In genomic region chr6:40972814-40973213, GRCh38 we compare ENCODE assay signal across 35 cellular contexts.
"Had no signal": no experiment of that assay in that cellular context is flagged by ENCODE, and none has a peak within 500 bp of the region (broad histone marks: within the 10 kb centered on the region; RNA-seq: fewer than 3 reads in every experiment).

No MANE protein-coding gene starts in this region.

- H3K9me3 Mint-ChIP-seq: activated CD4-positive, alpha-beta T cell treated with anti-CD3 and anti-CD28 coated beads, Interleukin-2, amount 10 ng/mL, durations not matched to agents 24 days and 14 days; activated naive CD4-positive, alpha-beta T cell treated with anti-CD3 and anti-CD28 coated beads, Interleukin-2, amount 50 U/mL, for 24 hours; activated T-helper 1 cell treated with anti-CD3 and anti-CD28 coated beads, Interleukin-12 subunit alpha, Interleukin-12 subunit beta, Interleukin-2, Interleukin-4 antibody, amounts not matched to agents 30 ng/mL and 10 ng/mL and 1 ng/mL, durations not matched to agents 14 hours and 24 hours and 36 hours; activated T-helper 2 cell treated with anti-CD3 and anti-CD28 coated beads, Interferon-gamma antibody, Interleukin-2, Interleukin-4, amounts not matched to agents 10 μg/mL and 5 μg/mL and 100 μg/mL, durations not matched to agents 14 hours and 24 hours and 36 hours; T-helper 2 cell treated with Interferon-gamma antibody and Interleukin-4, amounts not matched to agents 5 μg/mL and 100 μg/mL, for 36 hours had no signal

- H3K36me3 Mint-ChIP-seq: activated CD4-positive, alpha-beta memory T cell treated with anti-CD3 and anti-CD28 coated beads for 36 hours; activated CD8-positive, alpha-beta memory T cell treated with anti-CD3 and anti-CD28 coated beads, Interleukin-2, amount 10 ng/mL, durations not matched to agents 7 days and 5 days; activated naive CD4-positive, alpha-beta T cell treated with anti-CD3 and anti-CD28 coated beads, Interleukin-2, amount 50 U/mL, for 24 hours; activated naive CD8-positive, alpha-beta T cell treated with anti-CD3 and anti-CD28 coated beads for 36 hours had no signal

- H3K27ac Mint-ChIP-seq: activated CD4-positive, alpha-beta memory T cell treated with anti-CD3 and anti-CD28 coated beads for 36 hours; activated CD4-positive, alpha-beta T cell treated with anti-CD3 and anti-CD28 coated beads for 36 hours; activated CD4-positive, alpha-beta T cell treated with anti-CD3 and anti-CD28 coated beads, Interleukin-2, amount 10 ng/mL, durations not matched to agents 24 days and 14 days; activated CD8-positive, alpha-beta memory T cell treated with anti-CD3 and anti-CD28 coated beads, Interleukin-2, amount 10 ng/mL, durations not matched to agents 7 days and 5 days; activated CD8-positive, alpha-beta T cell treated with anti-CD3 and anti-CD28 coated beads, Interleukin-2, amount 10 ng/mL, durations not matched to agents 7 days and 5 days; activated naive CD4-positive, alpha-beta T cell treated with anti-CD3 and anti-CD28 coated beads for 36 hours; activated naive CD4-positive, alpha-beta T cell treated with anti-CD3 and anti-CD28 coated beads, Interleukin-2, amount 50 U/mL, for 24 hours; activated naive CD8-positive, alpha-beta T cell treated with anti-CD3 and anti-CD28 coated beads for 36 hours; activated naive CD8-positive, alpha-beta T cell treated with anti-CD3 and anti-CD28 coated beads, Interleukin-2, amount 50 U/mL, for 24 hours; activated T-helper 1 cell treated with anti-CD3 and anti-CD28 coated beads, Interleukin-12 subunit alpha, Interleukin-12 subunit beta, Interleukin-2, Interleukin-4 antibody, amounts not matched to agents 30 ng/mL and 10 ng/mL and 1 ng/mL, durations not matched to agents 14 hours and 24 hours and 36 hours; activated T-helper 2 cell treated with anti-CD3 and anti-CD28 coated beads, Interferon-gamma antibody, Interleukin-2, Interleukin-4, amounts not matched to agents 10 μg/mL and 5 μg/mL and 100 μg/mL, durations not matched to agents 14 hours and 24 hours and 36 hours; T-helper 17 cell; T-helper 2 cell treated with Interferon-gamma antibody and Interleukin-4, amounts not matched to agents 5 μg/mL and 100 μg/mL, for 36 hours had no signal

- H3K27me3 ChIP-seq: adrenal gland, body of pancreas, esophagus muscularis mucosa, gastrocnemius medialis had no signal

- H3K4me1 Mint-ChIP-seq: activated CD4-positive, alpha-beta T cell treated with anti-CD3 and anti-CD28 coated beads for 36 hours; activated CD4-positive, alpha-beta T cell treated with anti-CD3 and anti-CD28 coated beads, Interleukin-2, amount 10 ng/mL, durations not matched to agents 24 days and 14 days; activated CD8-positive, alpha-beta memory T cell treated with anti-CD3 and anti-CD28 coated beads, Interleukin-2, amount 10 ng/mL, durations not matched to agents 7 days and 5 days; activated naive CD4-positive, alpha-beta T cell treated with anti-CD3 and anti-CD28 coated beads, Interleukin-2, amount 50 U/mL, for 24 hours; activated naive CD8-positive, alpha-beta T cell treated with anti-CD3 and anti-CD28 coated beads for 36 hours; activated naive CD8-positive, alpha-beta T cell treated with anti-CD3 and anti-CD28 coated beads, Interleukin-2, amount 50 U/mL, for 24 hours; T-helper 17 cell had no signal

- H3K4me1 ChIP-seq: adrenal gland, body of pancreas, colonic mucosa, esophagus muscularis mucosa, foreskin keratinocyte, gastrocnemius medialis, heart left ventricle had no signal

- H3K9me3 ChIP-seq: adrenal gland, body of pancreas, colonic mucosa, esophagus muscularis mucosa, gastrocnemius medialis had no signal

- ATAC-seq: activated CD4-positive, alpha-beta T cell treated with anti-CD3 and anti-CD28 coated beads for 36 hours; activated CD8-positive, alpha-beta memory T cell treated with anti-CD3 and anti-CD28 coated beads, Interleukin-2, amount 10 ng/mL, durations not matched to agents 7 days and 5 days; activated CD8-positive, alpha-beta T cell treated with anti-CD3 and anti-CD28 coated beads, Interleukin-2, amount 10 ng/mL, durations not matched to agents 7 days and 5 days; activated naive CD8-positive, alpha-beta T cell treated with anti-CD3 and anti-CD28 coated beads, Interleukin-2, amount 50 U/mL, for 24 hours; body of pancreas; foreskin keratinocyte; gastrocnemius medialis; heart left ventricle; T-helper 17 cell had no signal

- H3K4me3 ChIP-seq: adrenal gland, body of pancreas, colonic mucosa, esophagus muscularis mucosa, gastrocnemius medialis, heart left ventricle had no signal

- H3K4me3 Mint-ChIP-seq: activated CD4-positive, alpha-beta memory T cell treated with anti-CD3 and anti-CD28 coated beads for 36 hours; activated CD4-positive, alpha-beta T cell treated with anti-CD3 and anti-CD28 coated beads for 36 hours; activated CD4-positive, alpha-beta T cell treated with anti-CD3 and anti-CD28 coated beads, Interleukin-2, amount 10 ng/mL, durations not matched to agents 24 days and 14 days; activated CD8-positive, alpha-beta memory T cell treated with anti-CD3 and anti-CD28 coated beads, Interleukin-2, amount 10 ng/mL, durations not matched to agents 7 days and 5 days; activated CD8-positive, alpha-beta T cell treated with anti-CD3 and anti-CD28 coated beads, Interleukin-2, amount 10 ng/mL, durations not matched to agents 7 days and 5 days; activated naive CD4-positive, alpha-beta T cell treated with anti-CD3 and anti-CD28 coated beads for 36 hours; activated naive CD4-positive, alpha-beta T cell treated with anti-CD3 and anti-CD28 coated beads, Interleukin-2, amount 50 U/mL, for 24 hours; activated naive CD8-positive, alpha-beta T cell treated with anti-CD3 and anti-CD28 coated beads for 36 hours; activated naive CD8-positive, alpha-beta T cell treated with anti-CD3 and anti-CD28 coated beads, Interleukin-2, amount 50 U/mL, for 24 hours; activated T-helper 1 cell treated with anti-CD3 and anti-CD28 coated beads, Interleukin-12 subunit alpha, Interleukin-12 subunit beta, Interleukin-2, Interleukin-4 antibody, amounts not matched to agents 30 ng/mL and 10 ng/mL and 1 ng/mL, durations not matched to agents 14 hours and 24 hours and 36 hours; T-helper 17 cell; T-helper 2 cell treated with Interferon-gamma antibody and Interleukin-4, amounts not matched to agents 5 μg/mL and 100 μg/mL, for 36 hours had no signal

- H3K36me3 ChIP-seq: adrenal gland, colonic mucosa, esophagus muscularis mucosa, gastrocnemius medialis, heart left ventricle, WERI-Rb-1 had no signal

- DNase-seq: activated CD4-positive, alpha-beta memory T cell treated with anti-CD3 and anti-CD28 coated beads for 36 hours; activated CD4-positive, alpha-beta T cell treated with anti-CD3 and anti-CD28 coated beads for 36 hours; activated CD4-positive, alpha-beta T cell treated with anti-CD3 and anti-CD28 coated beads, Interleukin-2, amount 10 ng/mL, durations not matched to agents 24 days and 14 days; activated CD4-positive, CD25-positive, alpha-beta regulatory T cell; activated CD4-positive, CD25-positive, alpha-beta regulatory T cell treated with anti-CD3 and anti-CD28 coated beads, Interleukin-2, amount 50 U/mL, for 72 hours; activated CD8-positive, alpha-beta memory T cell treated with anti-CD3 and anti-CD28 coated beads, Interleukin-2, amount 10 ng/mL, durations not matched to agents 7 days and 5 days; activated CD8-positive, alpha-beta memory T cell treated with anti-CD3 and anti-CD28 coated beads, Interleukin-2, amount 50 U/mL, for 4 hours; activated CD8-positive, alpha-beta T cell treated with anti-CD3 and anti-CD28 coated beads, Interleukin-2, amount 10 ng/mL, durations not matched to agents 7 days and 5 days; activated effector memory CD4-positive, alpha-beta T cell treated with anti-CD3 and anti-CD28 coated beads, Interleukin-2, amount 50 U/mL, for 16 hours; activated naive CD4-positive, alpha-beta T cell treated with anti-CD3 and anti-CD28 coated beads for 36 hours; activated naive CD8-positive, alpha-beta T cell treated with anti-CD3 and anti-CD28 coated beads for 36 hours; activated naive CD8-positive, alpha-beta T cell treated with anti-CD3 and anti-CD28 coated beads, Interleukin-2, amount 50 U/mL, for 24 hours; activated T-cell treated with anti-CD3 and anti-CD28 coated beads, Interleukin-2, amount 50 U/mL, for 1 hour; activated T-cell treated with anti-CD3 and anti-CD28 coated beads, Interleukin-2, amount 50 U/mL, for 48 hours; adrenal gland; amygdala; aorta; body of pancreas; caudate nucleus; colonic mucosa; effector CD8-positive, alpha-beta T cell; erythroblast; foreskin keratinocyte; gastrocnemius medialis; glutamatergic neuron; heart left ventricle; T-helper 1 cell; T-helper 17 cell; T1000; WERI-Rb-1 had no signal

- H3K27ac ChIP-seq: adrenal gland, body of pancreas, colonic mucosa, esophagus muscularis mucosa, foreskin keratinocyte, gastrocnemius medialis, heart left ventricle, WERI-Rb-1 had no signal
